Comparison of ENCODE assay signal across 8 cellular contexts in the genomic region with DNA sequence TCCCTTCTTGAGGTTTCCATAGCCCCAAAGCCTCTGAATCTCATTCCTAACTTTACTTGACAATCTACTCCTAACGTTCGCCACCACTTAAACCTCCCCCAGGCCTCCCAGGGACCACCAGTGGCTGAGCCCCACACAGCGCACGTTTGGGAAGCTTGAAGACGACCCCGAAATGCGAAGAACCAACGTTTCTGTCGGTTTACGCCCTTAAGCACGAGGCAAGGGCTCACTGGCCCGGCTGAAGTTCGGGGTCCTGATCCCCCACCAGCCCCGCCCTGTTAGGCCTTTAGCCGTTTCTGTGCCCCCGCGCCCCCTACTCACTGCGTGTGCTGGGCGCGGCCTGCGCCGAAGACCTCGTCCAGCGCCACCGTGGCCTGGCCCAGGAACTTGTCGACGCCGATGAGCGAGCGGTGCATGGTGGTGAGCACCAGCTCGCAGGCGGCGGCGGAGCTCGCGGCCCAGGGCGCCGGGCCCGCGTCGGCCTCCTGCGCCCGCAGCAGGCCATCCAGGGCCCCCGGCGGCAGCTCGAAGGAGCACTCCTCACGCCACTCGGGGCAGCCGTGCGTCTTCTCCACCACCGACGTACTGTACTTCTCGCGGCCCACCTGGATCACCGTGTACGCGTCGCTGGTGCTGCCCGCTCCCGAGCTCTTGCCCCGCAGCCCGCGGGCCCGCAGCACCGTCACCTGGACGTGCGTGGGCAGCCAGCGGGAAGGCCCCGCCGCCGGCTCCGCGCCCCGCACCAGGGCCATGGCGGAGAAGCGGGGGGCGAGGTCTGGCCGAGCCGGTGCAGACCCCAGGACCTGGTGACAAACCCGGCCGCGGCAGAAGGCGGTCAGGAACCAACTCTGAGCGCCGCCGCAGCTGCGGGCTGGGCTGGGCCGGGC. TPM values are rescaled to one million over a fixed set of nuclear protein-coding genes. Genes with fewer than 3 reads are reported as not detected.
DNase-seq lines count a peak whose midpoint lies in the region; FAIRE-seq and TF ChIP-seq lines count a peak whose summit lies in the region.

No MANE protein-coding gene starts in this region.

- peak overlapping the region; percentile 100 for H3K4me3 Mint-ChIP-seq in HFFc6
- peak overlapping the region; percentile 96 for H3K4me3 Mint-ChIP-seq in astrocyte (ENCODE audit: unreplicated experiment)

- H3K79me2 ChIP-seq in astrocyte (ENCODE audit: insufficient read depth, low read length) = peaks cover 54% of the 10 kb centered on the region

- H3K4me3 ChIP-seq in astrocyte (ENCODE audit: insufficient read depth, low read depth, low read length) = peak overlapping the region; percentile 78
- H3K4me3 ChIP-seq in iPS-15b (ENCODE audit: low read depth, low read length) = peak overlapping the region; percentile 77
- H3K4me3 ChIP-seq in skeletal muscle tissue (ENCODE audit: low read length in 3 of 3) = peak overlapping the region; percentile 66 to 86 (median 83)

- peaks cover 15% of the 10 kb centered on the region for H3K36me3 Mint-ChIP-seq in HFFc6 (ENCODE audit: low read depth)
- H3K36me3 Mint-ChIP-seq in astrocyte (ENCODE audit: low read depth, unreplicated experiment) = peaks cover 11% of the 10 kb centered on the region

- H3K9me3 ChIP-seq in astrocyte (ENCODE audit: insufficient read depth, low read depth, low read length) = no peaks in the 10 kb centered on the region
- H3K9me3 ChIP-seq in iPS-15b (ENCODE audit: control insufficient read depth, insufficient read depth, low read length) = no peaks in the 10 kb centered on the region
- no peaks in the 10 kb centered on the region for H3K9me3 ChIP-seq in skeletal muscle tissue (ENCODE audit: control insufficient read depth in 3 of 3, low read length in 3 of 3)

- DNase-seq in DMS153 treated with DMSO at 0.1 percent for 48 hours (lab: John Stamatoyannopoulos, UW; ENCODE audit: unreplicated experiment) (peak; percentile 19), DMS153 (lab: John Stamatoyannopoulos, UW) (no peak), HFFc6 (peak; percentile 13), NOMO-1 treated with dmso at 0.1 percent for 144 hours (lab: John Stamatoyannopoulos, UW; ENCODE audit: unreplicated experiment) (peak; percentile 11), astrocyte (ENCODE audit: low read depth) (peak; percentile 45), SIG-M5 treated with dmso at 0.1 percent for 504 hours (lab: John Stamatoyannopoulos, UW; ENCODE audit: unreplicated experiment) (no peak)

- no peak for FAIRE-seq in astrocyte (lab: Jason Lieb, UNC)

- no peaks in the 10 kb centered on the region for H3K36me3 ChIP-seq in astrocyte (ENCODE audit: insufficient read depth, low read length)
- no peaks in the 10 kb centered on the region for H3K36me3 ChIP-seq in iPS-15b (ENCODE audit: control insufficient read depth, insufficient read depth, low read length)
- no peaks in the 10 kb centered on the region for H3K36me3 ChIP-seq in skeletal muscle tissue (ENCODE audit: control insufficient read depth in 3 of 3, insufficient read depth in 3 of 3, low read length in 3 of 3)

- no peaks in the 10 kb centered on the region for H3K27me3 ChIP-seq in astrocyte (ENCODE audit: insufficient read depth, low read length)
- peaks cover 8% of the 10 kb centered on the region for H3K27me3 ChIP-seq in iPS-15b (ENCODE audit: control insufficient read depth, insufficient read depth, low read length)
- no peaks in the 10 kb centered on the region for H3K27me3 ChIP-seq in skeletal muscle tissue (ENCODE audit: control insufficient read depth in 3 of 3, insufficient read depth in 3 of 3, low read length in 3 of 3)

- peaks cover 48% of the 10 kb centered on the region for H4K20me1 ChIP-seq in astrocyte (ENCODE audit: insufficient read depth, low read length)

- no peak; the same call in 1 of the 2 replicates for TF ChIP-seq CTCF in HFFc6 (IDR thresholded peaks at IDR 0.05)
- TF ChIP-seq CTCF in astrocyte (IDR thresholded peaks at IDR 0.05; ENCODE audit: insufficient read depth, low read depth, low read length) = no peak

- H3K9me3 Mint-ChIP-seq in HFFc6 (no peaks in the 10 kb centered on the region), astrocyte (ENCODE audit: unreplicated experiment) (no peaks in the 10 kb centered on the region)

- peak overlapping the region; percentile 90 for H3K9ac ChIP-seq in astrocyte (ENCODE audit: low read length)
- peak overlapping the region; percentile 70 for H3K9ac ChIP-seq in iPS-15b (ENCODE audit: low read depth, low read length)
- H3K9ac ChIP-seq in skeletal muscle tissue (ENCODE audit: low read depth in 1 of 3, low read length in 3 of 3) = peak overlapping the region; percentile 87 to 88 (median 88)

- peaks cover 23% of the 10 kb centered on the region for H3K4me1 ChIP-seq in astrocyte (ENCODE audit: insufficient read depth, low read length)
- H3K4me1 ChIP-seq in iPS-15b (ENCODE audit: control insufficient read depth, insufficient read depth, low read length) = peaks cover 7% of the 10 kb centered on the region
- peaks cover 33 to 44% (median 38%) of the 10 kb centered on the region in 3 donors for H3K4me1 ChIP-seq in skeletal muscle tissue (ENCODE audit: control insufficient read depth in 3 of 3, insufficient read depth in 3 of 3, low read length in 3 of 3)

- peak overlapping the region; percentile 51 for H2AFZ ChIP-seq in astrocyte (ENCODE audit: low read depth, low read length)

- H3K27ac Mint-ChIP-seq in HFFc6 (peak overlapping the region; percentile 99), astrocyte (ENCODE audit: unreplicated experiment) (peak overlapping the region; percentile 92)

- H3K4me2 ChIP-seq in astrocyte (ENCODE audit: low read length) = peak overlapping the region; percentile 97

- H3K27me3 Mint-ChIP-seq in HFFc6 (ENCODE audit: insufficient read depth) (no peaks in the 10 kb centered on the region; the same call in 1 of the 2 replicates), astrocyte (ENCODE audit: low read depth, unreplicated experiment) (peaks cover 4% of the 10 kb centered on the region)

- peak overlapping the region; percentile 85 for H3K27ac ChIP-seq in astrocyte (ENCODE audit: low read depth, low read length)
- H3K27ac ChIP-seq in skeletal muscle tissue (ENCODE audit: low read depth, low read length) = peak overlapping the region; percentile 85

- H3K4me1 Mint-ChIP-seq in HFFc6 (ENCODE audit: low read depth) (peaks cover 66% of the 10 kb centered on the region), astrocyte (ENCODE audit: low read depth, unreplicated experiment) (peaks cover 21% of the 10 kb centered on the region)

RNA-seq across cellular contexts. Expression of a gene that starts 0.5 kb away (rescaled TPM):
- total RNA-seq in HFFc6 (2021; fragmentation: NEBNext Ultra II Directional; extraction: Animal tissue kit (Norgen Biotek cat#: 25700)) = 10 to 100 TPM; 76.7 to 92.0 (median 83.6) TPM
- 56.0 and 70.5 TPM in 2 replicates for total RNA-seq in astrocyte
- total RNA-seq in skeletal muscle tissue = 12.0 TPM

RNA-seq across cellular contexts. Expression of a gene that starts 40.8 kb away (rescaled TPM):
- total RNA-seq in HFFc6 (2021; fragmentation: NEBNext Ultra II Directional; extraction: Animal tissue kit (Norgen Biotek cat#: 25700)) = 10 to 100 TPM; 10.2 to 17.0 (median 14.7) TPM
- total RNA-seq in astrocyte = 14.9 and 15.9 TPM in 2 replicates
- total RNA-seq in skeletal muscle tissue = 4.7 TPM

Comparison
In these comparisons a context has a peak if more than half of its experiments do, and no peak if none do; other contexts are left out.
1. DNase-seq: peak in DMS153 treated with DMSO at 0.1 percent for 48 hours (single experiment), HFFc6 (single experiment), NOMO-1 treated with dmso at 0.1 percent for 144 hours (single experiment) and astrocyte (single experiment); none in DMS153 (single experiment) and SIG-M5 treated with dmso at 0.1 percent for 504 hours (single experiment).
2. Peak in every context shown above with its lines, with median percentiles within 50 percentile points of each other: H3K4me3 ChIP-seq and H3K9ac ChIP-seq.